1 cellular context compared by ENCODE assay signal in genomic region chr11:10540915-10541591, GRCh38.
TF ChIP-seq lines count a peak whose summit lies in the region.

Gene RNF141, minus strand, starts transcription at chr11:10541187. Its CDS starts 7,029 bp downstream, at chr11:10534158.

TF ChIP-seq in K562, 482 proteins besides CTCF, POLR2A, EP300 and RAD21 (continued from another document and continues in another):
- 0 out of 2 replicates have a peak, but pooled peaks have one; percentile 41 for TF ChIP-seq TGIF2 (CRISPR knock-in tag; IDR thresholded peaks at IDR 0.05)
- TF ChIP-seq MTF1 (CRISPR knock-in tag; IDR thresholded peaks at IDR 0.05; ENCODE audit: borderline replicate concordance) = no peak
- TF ChIP-seq DPF2 (IDR thresholded peaks at IDR 0.05) = no peak
- TF ChIP-seq ZNF146 (CRISPR knock-in tag; IDR thresholded peaks at IDR 0.05; ENCODE audit: unreplicated experiment) = peak; percentile 28
- TF ChIP-seq RERE (CRISPR knock-in tag; IDR thresholded peaks at IDR 0.05; ENCODE audit: borderline replicate concordance) = no peak
- no peak for TF ChIP-seq CCAR2 (IDR thresholded peaks at IDR 0.05; ENCODE audit: low read depth, low read length)
- 0 out of 2 replicates have a peak, but pooled peaks have one; percentile 36 for TF ChIP-seq GTF2F1 (IDR thresholded peaks at IDR 0.05; ENCODE audit: low read depth, low read length)
- no peak for TF ChIP-seq IFI16 (CRISPR knock-in tag; IDR thresholded peaks at IDR 0.05)
- TF ChIP-seq THAP7 (CRISPR knock-in tag; IDR thresholded peaks at IDR 0.05) = no peak
- TF ChIP-seq ZNF592 (IDR thresholded peaks at IDR 0.05) = no peak
- no peak for TF ChIP-seq ZNF766 (CRISPR knock-in tag; conservative IDR thresholded peaks at IDR 0.05)
- no peak for TF ChIP-seq ZNF140 (CRISPR knock-in tag; IDR thresholded peaks at IDR 0.05)
- no peak; the same call in 1 of the 2 replicates for TF ChIP-seq ZFP91 (CRISPR knock-in tag; IDR thresholded peaks at IDR 0.05)
- no peak for TF ChIP-seq BRCA1 (IDR thresholded peaks at IDR 0.05)
- TF ChIP-seq BRCA1 (CRISPR knock-in tag; IDR thresholded peaks at IDR 0.05) = no peak
- no peak for TF ChIP-seq NELFE (IDR thresholded peaks at IDR 0.05; ENCODE audit: insufficient read depth, insufficient read length)
- TF ChIP-seq KDM4B (IDR thresholded peaks at IDR 0.05; ENCODE audit: borderline replicate concordance in 2 of 2, low read depth in 1 of 2) = no peak
- no peak for TF ChIP-seq STAG1 (CRISPR knock-in tag; IDR thresholded peaks at IDR 0.05; ENCODE audit: borderline replicate concordance)
- TF ChIP-seq ZKSCAN1 (IDR thresholded peaks at IDR 0.05; ENCODE audit: low read depth, low read length) = 0 out of 2 replicates have a peak, but pooled peaks have one; percentile 45
- TF ChIP-seq HMG20B (CRISPR knock-in tag; IDR thresholded peaks at IDR 0.05) = no peak
- peak; percentile 61 for TF ChIP-seq JUND (IDR thresholded peaks at IDR 0.05; ENCODE audit: borderline replicate concordance, low read depth, low read length)
- peak; percentile 13; the same call in 1 of the 3 replicates for TF ChIP-seq JUND (tag; IDR thresholded peaks at IDR 0.05; ENCODE audit: borderline replicate concordance, low read depth, low read length)
- TF ChIP-seq CREB3L1 (IDR thresholded peaks at IDR 0.05; ENCODE audit: borderline replicate concordance, low read depth) = no peak; the same call in 1 of the 2 replicates
- no peak for TF ChIP-seq TAF15 (IDR thresholded peaks at IDR 0.05; ENCODE audit: low read depth, low read length)
- TF ChIP-seq CHCHD3 (CRISPR knock-in tag; IDR thresholded peaks at IDR 0.05) = no peak
- no peak for TF ChIP-seq ZNF668 (CRISPR knock-in tag; IDR thresholded peaks at IDR 0.05)
- peak; percentile 97 for TF ChIP-seq CREB1 (IDR thresholded peaks at IDR 0.05)
- peak; percentile 99 for TF ChIP-seq CREB1 (CRISPR knock-in tag; IDR thresholded peaks at IDR 0.05)
- TF ChIP-seq POLR3A (IDR thresholded peaks at IDR 0.05; ENCODE audit: borderline replicate concordance, extremely low read depth, insufficient read depth, insufficient read length) = no peak
- TF ChIP-seq MAFG (tag; conservative IDR thresholded peaks at IDR 0.05) = no peak
- no peak for TF ChIP-seq ADNP (tag; IDR thresholded peaks at IDR 0.05)
- TF ChIP-seq NFRKB (IDR thresholded peaks at IDR 0.05; ENCODE audit: low read depth) = peak; percentile 48; the same call in 1 of the 2 replicates
- peak in 1 of 2 experiments; percentile 94; a peak in 2 of 4 replicates for TF ChIP-seq CSDE1 (IDR thresholded peaks at IDR 0.05)
- no peak for TF ChIP-seq PREB (CRISPR knock-in tag; IDR thresholded peaks at IDR 0.05)
- peak; percentile 84 for TF ChIP-seq FOXJ2 (tag; IDR thresholded peaks at IDR 0.05)
- TF ChIP-seq ZNF511 (CRISPR knock-in tag; IDR thresholded peaks at IDR 0.05) = no peak
- TF ChIP-seq KHSRP (IDR thresholded peaks at IDR 0.05) = peak; percentile 47; the same call in 1 of the 2 replicates
- no peak for TF ChIP-seq COPS2 (conservative IDR thresholded peaks at IDR 0.05)
- peak; percentile 59 for TF ChIP-seq NEUROD1 (IDR thresholded peaks at IDR 0.05; ENCODE audit: borderline replicate concordance, low read depth, low read length, partially characterized antibody)
- 0 out of 2 replicates have a peak, but pooled peaks have one; percentile 27 for TF ChIP-seq E2F3 (CRISPR knock-in tag; IDR thresholded peaks at IDR 0.05)
- no peak for TF ChIP-seq RHOXF2B (CRISPR knock-in tag; conservative IDR thresholded peaks at IDR 0.05)
- TF ChIP-seq SIRT6 (IDR thresholded peaks at IDR 0.05; ENCODE audit: low read depth, low read length) = no peak
- TF ChIP-seq NR1H2 (CRISPR knock-in tag; IDR thresholded peaks at IDR 0.05) = 0 out of 2 replicates have a peak, but pooled peaks have one; percentile 63
- no peak for TF ChIP-seq ZNF184 (CRISPR knock-in tag; IDR thresholded peaks at IDR 0.05)
- TF ChIP-seq PRPF4 (IDR thresholded peaks at IDR 0.05; ENCODE audit: insufficient read depth, low read depth, low read length, poor library complexity, severe bottlenecking) = no peak
- peak; percentile 63 for TF ChIP-seq VEZF1 (CRISPR knock-in tag; IDR thresholded peaks at IDR 0.05)
- peak; percentile 41 for TF ChIP-seq E2F8 (IDR thresholded peaks at IDR 0.05; ENCODE audit: low read depth, partially characterized antibody)
- TF ChIP-seq SMARCB1 (IDR thresholded peaks at IDR 0.05; ENCODE audit: insufficient read length, low read depth) = no peak
